Comparison of ENCODE assay signal across 16 cellular contexts in the genomic region with DNA sequence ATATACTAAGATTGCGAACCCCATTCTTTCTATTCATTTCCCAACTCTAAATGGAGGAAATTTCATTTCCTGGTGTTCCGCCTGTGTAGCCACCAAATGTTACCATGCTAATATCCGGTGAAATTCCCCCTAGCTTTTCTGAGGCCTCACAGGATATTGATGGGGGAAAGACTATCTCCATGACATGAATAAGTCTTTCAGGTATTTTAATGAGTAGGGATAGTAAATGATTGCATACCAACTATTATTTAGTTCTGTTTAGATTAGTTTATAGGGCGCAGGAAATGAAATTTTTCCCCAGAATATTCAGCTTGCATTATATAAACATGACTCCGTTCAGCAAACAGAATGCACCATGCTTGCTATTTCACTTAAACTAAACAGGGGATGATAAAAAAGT.
"Had no signal": no experiment of that assay in that cellular context is flagged by ENCODE, and none has a peak within 500 bp of the region (broad histone marks: within the 10 kb centered on the region; RNA-seq: fewer than 3 reads in every experiment).

No MANE protein-coding gene starts in this region.

- H3K9me3 Mint-ChIP-seq: activated CD4-positive, alpha-beta memory T cell treated with anti-CD3 and anti-CD28 coated beads for 36 hours; activated T-cell treated with anti-CD3 and anti-CD28 coated beads, Interleukin-2, amount 50 U/mL, for 4 hours; stimulated activated naive CD8-positive, alpha-beta T cell treated with anti-CD3 and anti-CD28 coated beads, Interleukin-15, Interleukin-2, amounts not matched to agents 100 ng/mL and 50 ng/mL, for 24 hours had no signal

- H3K36me3 Mint-ChIP-seq: activated CD4-positive, alpha-beta memory T cell treated with anti-CD3 and anti-CD28 coated beads for 36 hours; activated naive CD8-positive, alpha-beta T cell had no signal

- H3K27ac ChIP-seq: breast epithelium, foreskin keratinocyte, left ventricle myocardium inferior, ovary had no signal

- H3K9me3 ChIP-seq: breast epithelium, left ventricle myocardium inferior, ovary had no signal

- H3K27me3 ChIP-seq: breast epithelium, foreskin keratinocyte, ovary had no signal

- H3K4me3 Mint-ChIP-seq: activated CD4-positive, alpha-beta memory T cell treated with anti-CD3 and anti-CD28 coated beads for 36 hours; activated naive CD8-positive, alpha-beta T cell; activated T-cell treated with anti-CD3 and anti-CD28 coated beads, Interleukin-2, amount 50 U/mL, for 4 hours; stimulated activated naive CD8-positive, alpha-beta T cell treated with anti-CD3 and anti-CD28 coated beads, Interleukin-15, Interleukin-2, amounts not matched to agents 100 ng/mL and 50 ng/mL, for 24 hours had no signal

- H3K4me1 ChIP-seq: breast epithelium, foreskin keratinocyte, left ventricle myocardium inferior had no signal

- H3K36me3 ChIP-seq: breast epithelium, left ventricle myocardium inferior, ovary had no signal

- FAIRE-seq: islet of Langerhans had no signal

- ATAC-seq: activated T-cell treated with anti-CD3 and anti-CD28 coated beads, Interleukin-2, amount 50 U/mL, for 4 hours; foreskin keratinocyte had no signal

- DNase-seq: activated CD4-positive, alpha-beta memory T cell treated with anti-CD3 and anti-CD28 coated beads for 36 hours; activated CD4-positive, alpha-beta T cell treated with anti-CD3 and anti-CD28 coated beads for 1 hour; activated gamma-delta T cell; activated T-cell treated with anti-CD3 and anti-CD28 coated beads, Interleukin-2, amount 50 U/mL, for 4 hours; foreskin keratinocyte; head of caudate nucleus; left ventricle myocardium inferior; ovary; retina; stimulated activated CD4-positive, alpha-beta T cell treated with anti-CD3 and anti-CD28 coated beads, Interleukin-15, amount 100 ng/mL, for 24 hours; stimulated activated CD4-positive, alpha-beta T cell treated with anti-CD3 and anti-CD28 coated beads, Interleukin-4, amount 100 ng/mL, for 24 hours; T-helper 9 cell had no signal

- H3K27me3 Mint-ChIP-seq: activated CD4-positive, alpha-beta memory T cell treated with anti-CD3 and anti-CD28 coated beads for 36 hours; activated naive CD8-positive, alpha-beta T cell; stimulated activated naive CD8-positive, alpha-beta T cell treated with anti-CD3 and anti-CD28 coated beads, Interleukin-15, Interleukin-2, amounts not matched to agents 100 ng/mL and 50 ng/mL, for 24 hours had no signal

- H3K27ac Mint-ChIP-seq: activated CD4-positive, alpha-beta memory T cell treated with anti-CD3 and anti-CD28 coated beads for 36 hours; activated naive CD8-positive, alpha-beta T cell; stimulated activated naive CD8-positive, alpha-beta T cell treated with anti-CD3 and anti-CD28 coated beads, Interleukin-15, Interleukin-2, amounts not matched to agents 100 ng/mL and 50 ng/mL, for 24 hours had no signal

- H3K4me3 ChIP-seq: breast epithelium, left ventricle myocardium inferior, ovary had no signal
